8 cellular contexts compared by ENCODE assay signal in genomic region chr1:18955442-18956188, GRCh38. TPM values are rescaled to one million over a fixed set of nuclear protein-coding genes. Genes with fewer than 3 reads are reported as not detected.
DNase-seq lines count a peak whose midpoint lies in the region; ATAC-seq, FAIRE-seq and TF ChIP-seq lines count a peak whose summit lies in the region.

No MANE protein-coding gene starts in this region.

- H2AFZ ChIP-seq in endothelial cell of umbilical vein (ENCODE audit: low read depth, low read length), result peak overlapping the region; percentile 13

- H3K27ac ChIP-seq in endothelial cell of umbilical vein (ENCODE audit: insufficient read depth, low read depth, low read length) (peak overlapping the region; percentile 82), upper lobe of right lung (peak overlapping the region; percentile 69)

- dilution Hi-C loops in endothelial cell of umbilical vein (cut with MboI; ENCODE audit: extremely low pct_ligation_motif_present, low sequenced_read_pairs), result no loop called here

- peak overlapping the region; percentile 84 for H3K9ac ChIP-seq in endothelial cell of umbilical vein (replicated peaks; ENCODE audit: extremely low read depth, insufficient read depth, low read length)

- peak; percentile 67 for DNase-seq in Daoy (ENCODE audit: low read depth)
- DNase-seq in H7, result peak; percentile 91
- peak; percentile 69 for DNase-seq in NB4 (ENCODE audit: low read depth)
- peak; percentile 83 for DNase-seq in activated CD8-positive, alpha-beta memory T cell treated with anti-CD3 and anti-CD28 coated beads for 24 hours
- DNase-seq in endothelial cell of umbilical vein (ENCODE audit: low read depth, low spot score), result peak; percentile 40
- DNase-seq in natural killer cell, result peak; percentile 48
- peak; percentile 81 for DNase-seq in upper lobe of right lung
- DNase-seq in cerebellar nuclear complex (lab: John Stamatoyannopoulos, UW), result no peak

- H3K9me3 Mint-ChIP-seq in natural killer cell, result no peaks in the 10 kb centered on the region

- ATAC-seq in natural killer cell (peak in 1 of 3 donors; percentile 1), upper lobe of right lung (peak; percentile 17)

- peaks cover 61 to 66% of the 10 kb centered on the region in 2 donors for H3K4me1 Mint-ChIP-seq in natural killer cell

- no peaks in the 10 kb centered on the region for H3K36me3 ChIP-seq in H7 (replicated peaks; ENCODE audit: control insufficient read depth, insufficient read depth, low read length)
- no peaks in the 10 kb centered on the region for H3K36me3 ChIP-seq in endothelial cell of umbilical vein (ENCODE audit: control insufficient read depth in 2 of 2, extremely low read depth in 1 of 2, insufficient read depth in 2 of 2, low read length in 2 of 2)
- H3K36me3 ChIP-seq in upper lobe of right lung, result no peaks in the 10 kb centered on the region

- peak overlapping the region; percentile 87 for H3K4me3 Mint-ChIP-seq in natural killer cell

- no peaks in the 10 kb centered on the region for H3K9me1 ChIP-seq in endothelial cell of umbilical vein (replicated peaks; ENCODE audit: control insufficient read depth, extremely low read depth, insufficient read depth, low read length)

- H3K4me3 ChIP-seq in H7 (ENCODE audit: insufficient read depth, low read depth, low read length) (peak overlapping the region; percentile 75), NB4 (ENCODE audit: low read depth, low read length) (peak overlapping the region; percentile 38), endothelial cell of umbilical vein (replicated peaks in 1 of 3; ENCODE audit: insufficient read depth in 1 of 3, low read depth in 1 of 3, low read length in 3 of 3) (peak overlapping the region; percentile 84 to 89 (median 86)), upper lobe of right lung (peak overlapping the region; percentile 79)

- CTCF ChIA-PET in endothelial cell of umbilical vein (lab: Charles Lee), result interaction anchor here (0.6 to 6.6 kb wide), 13 partner anchors 11 to 141 kb away, joined by 3 to 113 read pairs (median 11); no protein-coding TSS in a partner anchor

- TF ChIP-seq POLR2A in NB4 (IDR thresholded peaks at IDR 0.05; ENCODE audit: extremely low read depth, insufficient read length), result no peak
- no peak for TF ChIP-seq POLR2A in endothelial cell of umbilical vein (IDR thresholded peaks at IDR 0.05; ENCODE audit: low read depth, low read length)

- H3K36me3 Mint-ChIP-seq in natural killer cell, result no peaks in the 10 kb centered on the region

- H3K4me2 ChIP-seq in endothelial cell of umbilical vein (ENCODE audit: insufficient read depth, low read length), result peak overlapping the region; percentile 94

- H3K4me1 ChIP-seq in endothelial cell of umbilical vein (ENCODE audit: control insufficient read depth, extremely low read depth, insufficient read depth, low read length), result peaks cover 33% of the 10 kb centered on the region
- H3K4me1 ChIP-seq in upper lobe of right lung, result peaks cover 50% of the 10 kb centered on the region

- H3K79me2 ChIP-seq in endothelial cell of umbilical vein (ENCODE audit: control insufficient read depth, insufficient read depth, low read length), result peaks cover 58% of the 10 kb centered on the region

- TF ChIP-seq CTCF in NB4 (IDR thresholded peaks at IDR 0.05; ENCODE audit: low read depth, low read length) (no peak), endothelial cell of umbilical vein (IDR thresholded peaks at IDR 0.05; ENCODE audit: extremely low read depth in 1 of 2, insufficient read depth in 1 of 2, low read depth in 1 of 2, low read length in 2 of 2) (peak in 1 of 2 donors; percentile 19), natural killer cell (IDR thresholded peaks at IDR 0.05) (no peak), upper lobe of right lung (IDR thresholded peaks at IDR 0.05) (no peak)

- intact Hi-C loops in endothelial cell of umbilical vein (cut with micrococcal nuclease), result loop anchor here (1.0 kb wide), 6 partner anchors 13 to 55 kb away; no protein-coding TSS in a partner anchor
- intact Hi-C loops in natural killer cell (cut with micrococcal nuclease), result loop anchor here (2.0 kb wide), 1 partner anchor 53 kb away; the partner anchor contains the start of gene ALDH4A1
- intact Hi-C loops in upper lobe of right lung (cut with DNase I), result no loop called here

- no peaks in the 10 kb centered on the region for H3K9me3 ChIP-seq in endothelial cell of umbilical vein (replicated peaks; ENCODE audit: control insufficient read depth, insufficient read depth, low read length)
- H3K9me3 ChIP-seq in upper lobe of right lung, result no peaks in the 10 kb centered on the region

- FAIRE-seq in endothelial cell of umbilical vein (lab: Jason Lieb, UNC), result no peak

- peaks cover 0 to 3% of the 10 kb centered on the region in 2 donors for H3K27me3 Mint-ChIP-seq in natural killer cell (ENCODE audit: low read depth in 2 of 2)

- H3K27ac Mint-ChIP-seq in natural killer cell, result peak overlapping the region; percentile 99 to 100

- peaks cover 17% of the 10 kb centered on the region for H3K27me3 ChIP-seq in H7 (ENCODE audit: control insufficient read depth, insufficient read depth, low read length)
- peaks cover 4 to 9% of the 10 kb centered on the region in 2 experiments for H3K27me3 ChIP-seq in endothelial cell of umbilical vein (ENCODE audit: control insufficient read depth in 2 of 2, insufficient read depth in 2 of 2, low read length in 2 of 2)
- H3K27me3 ChIP-seq in upper lobe of right lung, result no peaks in the 10 kb centered on the region

- no peaks in the 10 kb centered on the region for H4K20me1 ChIP-seq in endothelial cell of umbilical vein (replicated peaks; ENCODE audit: control insufficient read depth, extremely low read depth, insufficient read depth, low read length)

- POLR2A ChIA-PET in endothelial cell of umbilical vein (lab: Charles Lee), result interaction anchor here (1.9 to 2.3 kb wide), 3 partner anchors 17 to 47 kb away, joined by 7 to 17 read pairs (median 8); no protein-coding TSS in a partner anchor

- no TSS peak for BruUV-seq in endothelial cell of umbilical vein (replicated peaks; lab: Mats Ljungman, UMichigan)

TF ChIP-seq in endothelial cell of umbilical vein, 7 proteins besides CTCF, POLR2A, EP300 and RAD21:
- TF ChIP-seq FOS (IDR thresholded peaks at IDR 0.05; ENCODE audit: borderline replicate concordance, insufficient read depth, low read length), result no peak

RNA-seq across cellular contexts. Expression of gene IFFO2, which starts 0.9 kb away (rescaled TPM):
- 33.0 and 34.1 TPM in 2 replicates for total RNA-seq in Daoy (2014; rRNA removed; shearing (Covaris generic))
- 16.8 and 19.6 TPM in 2 replicates for total RNA-seq in H7 (2014; rRNA removed; shearing (Covaris generic))
- 31.1 and 35.1 TPM in 2 replicates for total RNA-seq in endothelial cell of umbilical vein
- 28.3 and 31.3 TPM in 2 replicates for polyA plus RNA-seq in endothelial cell of umbilical vein
- polyA plus RNA-seq in endothelial cell of umbilical vein (2011; cell fraction: cytosol; rRNA removed), result 22.7 and 26.3 TPM in 2 replicates
- polyA plus RNA-seq in endothelial cell of umbilical vein (2011; cell fraction: nucleus; rRNA removed), result 26.9 and 30.2 TPM in 2 replicates
- 23.3 and 30.7 TPM in 2 replicates for polyA plus RNA-seq in endothelial cell of umbilical vein (2012)
- 18.4 and 22.0 TPM in 2 replicates for polyA minus RNA-seq in endothelial cell of umbilical vein
- 2.8 TPM for polyA minus RNA-seq in endothelial cell of umbilical vein (2011; cell fraction: cytosol; rRNA and poly(A)+ RNA removed)
- 18.1 and 20.8 TPM in 2 replicates for polyA minus RNA-seq in endothelial cell of umbilical vein (2011; cell fraction: nucleus; rRNA and poly(A)+ RNA removed)
- total RNA-seq in natural killer cell, result 100 to 1,000 TPM in 1 of 3 donors, 10 to 100 TPM in 2; 52.4 to 105 (median 66.5) TPM
- 15.4 TPM for total RNA-seq in upper lobe of right lung

RNA-seq across cellular contexts. Expression of gene ALDH4A1, which starts 53.3 kb away (rescaled TPM):
- total RNA-seq in Daoy (2014; rRNA removed; shearing (Covaris generic)), result 9.5 and 29.3 TPM in 2 replicates
- total RNA-seq in H7 (2014; rRNA removed; shearing (Covaris generic)), result 23.7 and 23.8 TPM in 2 replicates
- total RNA-seq in endothelial cell of umbilical vein (17.4 and 18.6 TPM in 2 replicates), natural killer cell (1 to 10 TPM; 3.4 to 4.1 (median 3.7) TPM), upper lobe of right lung (11.8 TPM)
- polyA plus RNA-seq in endothelial cell of umbilical vein, result 18.5 and 19.7 TPM in 2 replicates
- polyA plus RNA-seq in endothelial cell of umbilical vein (2011; cell fraction: cytosol; rRNA removed), result 14.8 and 15.4 TPM in 2 replicates
- 25.8 and 26.6 TPM in 2 replicates for polyA plus RNA-seq in endothelial cell of umbilical vein (2011; cell fraction: nucleus; rRNA removed)
- polyA plus RNA-seq in endothelial cell of umbilical vein (2012), result 8.9 and 11.3 TPM in 2 replicates
- 10.3 and 20.1 TPM in 2 replicates for polyA minus RNA-seq in endothelial cell of umbilical vein
- polyA minus RNA-seq in endothelial cell of umbilical vein (2011; cell fraction: cytosol; rRNA and poly(A)+ RNA removed), result 10.5 TPM
- polyA minus RNA-seq in endothelial cell of umbilical vein (2011; cell fraction: nucleus; rRNA and poly(A)+ RNA removed), result 8.3 and 28.2 TPM in 2 replicates

Comparison
In these comparisons a context has a peak if more than half of its experiments do, and no peak if none do; other contexts are left out.
1. DNase-seq: peak in Daoy (single experiment), H7 (single experiment), NB4 (single experiment), activated CD8-positive, alpha-beta memory T cell treated with anti-CD3 and anti-CD28 coated beads for 24 hours (single experiment), endothelial cell of umbilical vein (single experiment), natural killer cell (single experiment) and upper lobe of right lung (single experiment); none in cerebellar nuclear complex (0 of 2).
2. Peak in every context shown above with its lines, with median percentiles within 50 percentile points of each other: H3K4me3 ChIP-seq.